7 cellular contexts compared by ENCODE assay signal in the genomic region with DNA sequence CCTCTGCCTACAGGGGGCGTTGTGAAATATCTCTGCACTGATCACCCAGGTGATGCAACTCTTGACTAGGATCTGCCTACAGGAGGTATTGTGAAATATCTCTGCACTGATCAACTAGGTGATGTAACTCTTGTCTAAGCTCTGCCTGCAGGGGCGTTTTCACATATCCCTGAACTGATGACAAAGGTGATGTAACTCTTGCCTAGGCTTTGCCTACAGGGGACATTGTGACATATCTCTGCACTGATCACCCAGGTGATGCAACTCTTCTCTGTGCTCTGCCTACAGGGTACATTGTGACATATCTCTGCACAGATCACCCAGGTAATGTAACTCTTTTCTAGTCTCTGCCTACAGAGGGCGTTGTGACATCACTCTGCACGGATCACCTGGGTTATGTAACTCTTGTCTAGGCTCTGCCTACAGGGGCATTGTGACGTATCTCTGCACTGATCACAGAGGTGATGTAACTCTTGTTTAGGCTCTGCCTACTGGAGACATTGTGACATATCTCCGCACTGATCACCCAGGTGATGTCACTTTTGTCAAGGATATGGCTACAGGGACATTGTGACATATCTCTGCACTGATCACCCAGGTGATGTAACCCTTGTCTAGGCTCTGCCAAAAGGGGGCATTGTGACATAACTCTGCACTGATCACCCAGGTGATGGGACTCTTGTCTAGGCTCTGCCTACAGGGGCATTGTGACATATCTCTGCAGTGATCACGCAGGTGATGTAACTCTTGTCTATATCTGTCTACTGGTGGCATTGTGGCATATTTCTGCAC. TPM values are rescaled to one million over a fixed set of nuclear protein-coding genes. Genes with fewer than 3 reads are reported as not detected.
A peak's percentile ranks its signal among the peaks of the same experiment; 100 is the strongest.
DNase-seq lines count a peak whose midpoint lies in the region; ATAC-seq and TF ChIP-seq lines count a peak whose summit lies in the region.
"Not testable (repeated sequence)": the region's sequence is repeated elsewhere in the genome, so short reads cannot be mapped to it uniquely, and the experiment has no call there.

No MANE protein-coding gene starts in this region.

- not testable (repeated sequence) for H4K20me1 ChIP-seq in PC-3 (ENCODE audit: low read length)

- TF ChIP-seq POLR2A in prostate gland (IDR thresholded peaks at IDR 0.05): not testable (repeated sequence)

- H3K27ac ChIP-seq in PC-3 (ENCODE audit: low read length); prostate gland: not testable (repeated sequence)

- H3K4me2 ChIP-seq in PC-3 (ENCODE audit: low read length): not testable (repeated sequence)

- not testable (repeated sequence) for H3K9me2 ChIP-seq in PC-3 (replicated peaks; ENCODE audit: low read length)

- intact Hi-C loops in PC-3 (cut with micrococcal nuclease); activated CD8-positive, alpha-beta T cell treated with anti-CD3 and anti-CD28 coated beads for 36 hours (cut with micrococcal nuclease); left cardiac atrium (cut with DNase I); prostate gland (cut with DNase I): not testable (repeated sequence)

- BruUV-seq in PC-3 (replicated peaks; lab: Mats Ljungman, UMichigan): not testable (repeated sequence)

- not testable (repeated sequence) for H3K4me3 ChIP-seq in PC-3 (ENCODE audit: low read length); prostate gland

- H3F3A ChIP-seq in PC-3 (ENCODE audit: low read length, unreplicated experiment): not testable (repeated sequence)

- CTCF ChIA-PET in PC-3 (lab: Charles Lee); activated CD8-positive, alpha-beta T cell treated with anti-CD3 and anti-CD28 coated beads for 36 hours (lab: Charles Lee): not testable (repeated sequence)

- peak overlapping the region; percentile 7 for H3K27ac Mint-ChIP-seq in activated CD8-positive, alpha-beta T cell treated with anti-CD3 and anti-CD28 coated beads for 36 hours
- H3K27ac Mint-ChIP-seq in chondrocyte (ENCODE audit: unreplicated experiment): not testable (repeated sequence)

- not testable (repeated sequence) for H3K27me3 Mint-ChIP-seq in activated CD8-positive, alpha-beta T cell treated with anti-CD3 and anti-CD28 coated beads for 36 hours; chondrocyte (ENCODE audit: low read depth)

- not testable (repeated sequence) for H2AFZ ChIP-seq in PC-3 (ENCODE audit: low read length)

- peaks cover 29% of the 10 kb centered on the region for H3K9me3 Mint-ChIP-seq in activated CD8-positive, alpha-beta T cell treated with anti-CD3 and anti-CD28 coated beads for 36 hours
- H3K9me3 Mint-ChIP-seq in chondrocyte (ENCODE audit: low read depth): peaks cover 27% of the 10 kb centered on the region

- H3K4me1 ChIP-seq in PC-3 (ENCODE audit: insufficient read depth, low read length); prostate gland (replicated peaks): not testable (repeated sequence)

- H3K4me3 Mint-ChIP-seq in activated CD8-positive, alpha-beta T cell treated with anti-CD3 and anti-CD28 coated beads for 36 hours; chondrocyte (ENCODE audit: unreplicated experiment): not testable (repeated sequence)

- peak; percentile 17 for ATAC-seq in GM18498 (IDR thresholded peaks at IDR 0.05; ENCODE audit: unreplicated experiment)
- peak; percentile 14 for ATAC-seq in HG02798 (IDR thresholded peaks at IDR 0.05; ENCODE audit: poor library complexity, unreplicated experiment)
- not testable (repeated sequence) for ATAC-seq in PC-3; activated CD8-positive, alpha-beta T cell treated with anti-CD3 and anti-CD28 coated beads for 36 hours
- ATAC-seq in left cardiac atrium: peak in 1 of 2 donors; percentile 29

- not testable (repeated sequence) for H3K9ac ChIP-seq in PC-3 (ENCODE audit: low read length)

- not testable (repeated sequence) for H3K79me2 ChIP-seq in PC-3 (ENCODE audit: low read length)

- H3K4me1 Mint-ChIP-seq in activated CD8-positive, alpha-beta T cell treated with anti-CD3 and anti-CD28 coated beads for 36 hours (ENCODE audit: low read depth): peaks cover 17% of the 10 kb centered on the region
- not testable (repeated sequence) for H3K4me1 Mint-ChIP-seq in chondrocyte (ENCODE audit: low read depth)

- H3K9me3 ChIP-seq in PC-3 (ENCODE audit: low read length); prostate gland: not testable (repeated sequence)

- not testable (repeated sequence) for H3K27me3 ChIP-seq in PC-3 (ENCODE audit: low read length); prostate gland (replicated peaks; ENCODE audit: insufficient read depth)

- POLR2A ChIA-PET in PC-3 (lab: Charles Lee; ENCODE audit: unreplicated experiment); activated CD8-positive, alpha-beta T cell treated with anti-CD3 and anti-CD28 coated beads for 36 hours (lab: Charles Lee): not testable (repeated sequence)

- 27% methylated on average over 6 of the region's 7 CpGs for WGBS in prostate gland

- not testable (repeated sequence) for TF ChIP-seq CTCF in PC-3 (conservative IDR thresholded peaks at IDR 0.05; ENCODE audit: low read depth, low read length)
- peak; percentile 9 for TF ChIP-seq CTCF in activated CD8-positive, alpha-beta T cell treated with anti-CD3 and anti-CD28 coated beads for 36 hours (IDR thresholded peaks at IDR 0.05)
- TF ChIP-seq CTCF in chondrocyte (IDR thresholded peaks at IDR 0.05) (peak; percentile 44), prostate gland (IDR thresholded peaks at IDR 0.05) (peak in 1 of 4 experiments; percentile 48)

- not testable (repeated sequence) for H3K36me3 ChIP-seq in PC-3 (ENCODE audit: low read depth, low read length); prostate gland

- DNase-seq in PC-3: peak; percentile 42
- DNase-seq in activated CD8-positive, alpha-beta T cell treated with anti-CD3 and anti-CD28 coated beads for 36 hours: peak; percentile 73
- DNase-seq in chondrocyte (ENCODE audit: low spot score): peak; percentile 97
- peak; percentile 22 for DNase-seq in left cardiac atrium
- DNase-seq in prostate gland (ENCODE audit: low spot score): peak; percentile 40

- H3K36me3 Mint-ChIP-seq in activated CD8-positive, alpha-beta T cell treated with anti-CD3 and anti-CD28 coated beads for 36 hours (ENCODE audit: low read depth); chondrocyte (ENCODE audit: low read depth): not testable (repeated sequence)

RNA-seq across cellular contexts. Expression of a gene that starts 49.0 kb away (rescaled TPM):
- 30.7 and 31.9 TPM in 2 replicates for total RNA-seq in PC-3 (2014; rRNA removed)
- total RNA-seq in activated CD8-positive, alpha-beta T cell treated with anti-CD3 and anti-CD28 coated beads for 36 hours: 10 to 100 TPM; 94.6 to 96.2 TPM
- 75.1 to 88.4 TPM (median 76.7 TPM) in 3 replicates for total RNA-seq in chondrocyte
- 10 to 100 TPM; 42.6 to 47.2 TPM for total RNA-seq in left cardiac atrium
- total RNA-seq in prostate gland: 10 to 100 TPM; 25.9 to 51.2 TPM

RNA-seq across cellular contexts. Expression of a gene that starts 59.9 kb away (rescaled TPM):
- total RNA-seq in PC-3 (2014; rRNA removed): not detected in 2 replicates
- total RNA-seq in activated CD8-positive, alpha-beta T cell treated with anti-CD3 and anti-CD28 coated beads for 36 hours: not detected
- total RNA-seq in chondrocyte: not detected in 3 replicates
- total RNA-seq in left cardiac atrium: not detected
- total RNA-seq in prostate gland: 1 to 10 TPM; 1.0 to 3.9 TPM

Comparison
In these comparisons a context has a peak if more than half of its experiments do, and no peak if none do; other contexts are left out.
1. DNase-seq: peak in every context shown above with its lines; median percentile 97 in chondrocyte; 73 in activated CD8-positive, alpha-beta T cell treated with anti-CD3 and anti-CD28 coated beads for 36 hours; 42 in PC-3; 40 in prostate gland; 22 in left cardiac atrium.